13 cellular contexts compared by ENCODE assay signal in genomic region chr6:79841577-79842381, GRCh38.
DNase-seq lines count a peak whose midpoint lies in the region; ATAC-seq and TF ChIP-seq lines count a peak whose summit lies in the region.
"Had no signal": no experiment of that assay in that cellular context is flagged by ENCODE, and none has a peak within 500 bp of the region (broad histone marks: within the 10 kb centered on the region; RNA-seq: fewer than 3 reads in every experiment).

No MANE protein-coding gene starts in this region.

- no peaks in the 10 kb centered on the region for H3K36me3 ChIP-seq in mesendoderm (ENCODE audit: control insufficient read depth, insufficient read depth, low read length)
- H3K36me3 ChIP-seq in uterus = no peaks in the 10 kb centered on the region

- H3K23ac ChIP-seq in mesendoderm (ENCODE audit: low read length) = no peak overlapping the region

- no peaks in the 10 kb centered on the region for H3K79me2 ChIP-seq in mesendoderm (ENCODE audit: control insufficient read depth, insufficient read depth, low read length)

- H4K8ac ChIP-seq in mesendoderm (ENCODE audit: low read depth, low read length) = no peak overlapping the region

- no peak overlapping the region for H3K9ac ChIP-seq in mesendoderm (ENCODE audit: low read length)

- no peak overlapping the region for H3K4me2 ChIP-seq in mesendoderm (ENCODE audit: low read length)

- intact Hi-C loops in uterus (cut with DNase I; ENCODE audit: low total_unique reads) = no loop called here

- H3K56ac ChIP-seq in mesendoderm (ENCODE audit: low read length) = no peak overlapping the region

- no peaks in the 10 kb centered on the region for H3K9me3 ChIP-seq in uterus

- H3K27ac ChIP-seq in mesendoderm (ENCODE audit: low read depth, low read length) = no peak overlapping the region
- H3K27ac ChIP-seq in uterus = no peak overlapping the region

- WGBS in mesendoderm (ENCODE audit: extremely low coverage, insufficient coverage, low lambda C conversion rate) = no CpG with 5 or more reads among the region's 4 CpGs

- no peak for TF ChIP-seq CTCF in uterus (IDR thresholded peaks at IDR 0.05)

- H2BK5ac ChIP-seq in mesendoderm (ENCODE audit: low read length) = no peak overlapping the region

- no peaks in the 10 kb centered on the region for H3K79me1 ChIP-seq in mesendoderm (ENCODE audit: low read length)

- DNase-seq in SIG-M5 treated with dmso at 0.1 percent for 504 hours (lab: John Stamatoyannopoulos, UW; ENCODE audit: unreplicated experiment) (peak; percentile 46), SIG-M5 (lab: John Stamatoyannopoulos, UW) (no peak), NOMO-1 treated with DMSO at 0.1 percent for 48 hours (lab: John Stamatoyannopoulos, UW; ENCODE audit: unreplicated experiment) (peak; percentile 73), mesendoderm (peak; percentile 2), cortex of kidney (lab: John Stamatoyannopoulos, UW) (no peak), HPDE6-E6E7 (ENCODE audit: extremely low spot score) (no peak), uterus (no peak)
- DNase-seq: activated T-cell treated with anti-CD3 and anti-CD28 coated beads for 4 hours; effector memory CD4-positive, alpha-beta T cell; IMR-90; mesenchymal stem cell had no signal

- no peak overlapping the region for H3K4ac ChIP-seq in mesendoderm (ENCODE audit: low read depth, low read length)

- H2BK120ac ChIP-seq in mesendoderm (ENCODE audit: low read depth, low read length) = no peak overlapping the region

- no peaks in the 10 kb centered on the region for H3K4me1 ChIP-seq in mesendoderm (ENCODE audit: control insufficient read depth, low read depth, low read length)
- H3K4me1 ChIP-seq in uterus = no peaks in the 10 kb centered on the region

- H4K5ac ChIP-seq in mesendoderm (ENCODE audit: low read length) = no peak overlapping the region

- ATAC-seq in HG02885 (IDR thresholded peaks at IDR 0.05; ENCODE audit: poor library complexity, unreplicated experiment) = peak; percentile 40
- ATAC-seq: Right ventricle myocardium inferior had no signal

- H3K27me3 ChIP-seq in mesendoderm (ENCODE audit: insufficient read depth, low read length, poor library complexity) (no peaks in the 10 kb centered on the region), uterus (no peaks in the 10 kb centered on the region)

- H2BK15ac ChIP-seq in mesendoderm (replicated peaks; ENCODE audit: low read depth) = no peak overlapping the region

- H2AK5ac ChIP-seq in mesendoderm (ENCODE audit: low read length) = no peak overlapping the region

- no peak for TF ChIP-seq POLR2A in uterus (IDR thresholded peaks at IDR 0.05)

- no peak overlapping the region for H3K18ac ChIP-seq in mesendoderm (ENCODE audit: low read length)

- H3K4me3 ChIP-seq in mesendoderm (ENCODE audit: low read length) (no peak overlapping the region), uterus (no peak overlapping the region)

Comparison
In these comparisons a context has a peak if more than half of its experiments do, and no peak if none do; other contexts are left out.
1. DNase-seq: peak in SIG-M5 treated with dmso at 0.1 percent for 504 hours (single experiment), NOMO-1 treated with DMSO at 0.1 percent for 48 hours (single experiment) and mesendoderm (single experiment); none in SIG-M5 (single experiment), cortex of kidney (single experiment), HPDE6-E6E7 (single experiment) and uterus (0 of 2).